ENCODE assay signal across 11 cellular contexts in the genomic region with DNA sequence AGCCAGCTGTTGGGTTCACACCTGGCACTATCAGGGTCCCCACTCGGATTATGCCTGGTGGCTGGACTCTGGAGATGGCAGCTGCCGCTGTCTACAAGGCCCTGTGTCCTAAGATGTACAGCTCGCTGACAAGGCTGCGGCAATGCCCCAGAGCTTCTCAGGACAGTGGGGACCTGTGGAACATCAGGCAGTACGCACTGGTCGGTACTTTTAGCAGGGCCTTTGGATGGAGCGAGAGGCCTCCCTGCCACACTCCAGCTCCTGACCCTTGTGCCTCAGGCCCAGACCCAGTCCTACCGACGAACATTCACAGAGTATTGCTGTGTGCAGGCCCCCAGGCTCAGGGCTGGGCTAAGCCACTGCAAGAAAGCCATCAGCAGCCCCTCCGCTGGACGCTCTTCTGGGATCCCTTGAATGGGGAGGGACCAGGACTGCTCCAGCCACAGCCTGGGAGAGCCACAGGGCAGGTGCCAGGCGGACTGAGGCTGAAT. TPM values are rescaled to one million over a fixed set of nuclear protein-coding genes. Genes with fewer than 3 reads are reported as not detected.
DNase-seq lines count a peak whose midpoint lies in the region; ATAC-seq and TF ChIP-seq lines count a peak whose summit lies in the region.
"Had no signal": no experiment of that assay in that cellular context is flagged by ENCODE, and none has a peak within 500 bp of the region (broad histone marks: within the 10 kb centered on the region; RNA-seq: fewer than 3 reads in every experiment).

No MANE protein-coding gene starts in this region.

- H3K27me3 ChIP-seq in BLaER1, result no peaks in the 10 kb centered on the region
- peaks cover 0 to 6% (median 5%) of the 10 kb centered on the region in 3 experiments for H3K27me3 ChIP-seq in neuronal stem cell (ENCODE audit: control insufficient read depth in 3 of 3, insufficient read depth in 3 of 3, low read depth in 1 of 3, low read length in 3 of 3)
- H3K27me3 ChIP-seq: ovary had no signal

- H3K4me1 ChIP-seq in BLaER1 (peaks cover 13% of the 10 kb centered on the region), neuronal stem cell (ENCODE audit: control insufficient read depth in 2 of 2, insufficient read depth in 1 of 2, low read depth in 1 of 2, low read length in 2 of 2) (no peaks in the 10 kb centered on the region)
- H3K4me1 ChIP-seq: adrenal gland had no signal

- H4K91ac ChIP-seq in neuronal stem cell (ENCODE audit: low read depth, low read length, poor library complexity), result no peak overlapping the region

- no peak overlapping the region for H3K4me3 ChIP-seq in BLaER1
- no peak overlapping the region for H3K4me3 ChIP-seq in neuronal stem cell (ENCODE audit: low read length in 2 of 2)
- H3K4me3 ChIP-seq: adrenal gland, ovary had no signal

- H3K4ac ChIP-seq in neuronal stem cell (ENCODE audit: low read length), result no peak overlapping the region

- no peak overlapping the region for H2BK5ac ChIP-seq in neuronal stem cell (ENCODE audit: low read length)

- WGBS in neuronal stem cell (ENCODE audit: extremely low coverage in 2 of 2, insufficient read length in 2 of 2, insufficient replicate concordance in 1 of 2), 2 donors, result no CpG with 5 or more reads among the region's 12 CpGs

- H3K4me2 ChIP-seq in BLaER1, result 0 out of 2 replicates have a peak overlapping the region, but pooled peaks have one; percentile 28
- H3K4me2 ChIP-seq in neuronal stem cell (ENCODE audit: insufficient read depth, low read length, poor library complexity, severe bottlenecking), result no peak overlapping the region

- H2BK15ac ChIP-seq in neuronal stem cell (ENCODE audit: low read length), result no peak overlapping the region

- H3K27ac ChIP-seq in BLaER1 (no peak overlapping the region), neuronal stem cell (replicated peaks; ENCODE audit: low read length) (no peak overlapping the region)
- H3K27ac ChIP-seq: adrenal gland, epithelial cell of prostate, ovary had no signal

- no peaks in the 10 kb centered on the region for H3K36me3 ChIP-seq in BLaER1
- no peaks in the 10 kb centered on the region for H3K36me3 ChIP-seq in neuronal stem cell (replicated peaks in 1 of 2; ENCODE audit: control insufficient read depth in 2 of 2, insufficient read depth in 2 of 2, low read length in 2 of 2)
- H3K36me3 ChIP-seq: adrenal gland, ovary had no signal

- no peak overlapping the region for H2BK12ac ChIP-seq in neuronal stem cell (ENCODE audit: low read length)

- H3K9me3 ChIP-seq in BLaER1 (peaks cover 2% of the 10 kb centered on the region; the same call in 1 of the 2 replicates), neuronal stem cell (replicated peaks in 1 of 2; ENCODE audit: control insufficient read depth in 2 of 2, insufficient read depth in 1 of 2, low read depth in 1 of 2, low read length in 2 of 2) (no peaks in the 10 kb centered on the region)
- H3K9me3 ChIP-seq: adrenal gland, ovary had no signal

- DNase-seq in GM10266 (ENCODE audit: extremely low spot score), result peak; percentile 8
- DNase-seq in activated CD8-positive, alpha-beta memory T cell treated with anti-CD3 and anti-CD28 coated beads, Interleukin-2, amount 50 U/mL, for 48 hours, result peak; percentile 37
- no peak for DNase-seq in neuronal stem cell (ENCODE audit: low spot score)
- DNase-seq in NCI-H2029 (lab: John Stamatoyannopoulos, UW), result no peak

- H4K8ac ChIP-seq in neuronal stem cell (ENCODE audit: low read depth, low read length), result no peak overlapping the region

- no peak overlapping the region for H2AK5ac ChIP-seq in neuronal stem cell (ENCODE audit: low read depth, low read length)

- H3K9ac ChIP-seq in BLaER1 (no peak overlapping the region), neuronal stem cell (ENCODE audit: low read depth, low read length, poor library complexity) (peak overlapping the region; percentile 79)

- H2BK120ac ChIP-seq in neuronal stem cell (ENCODE audit: low read depth, low read length), result no peak overlapping the region

- no peaks in the 10 kb centered on the region for H3K79me1 ChIP-seq in neuronal stem cell (ENCODE audit: low read depth, low read length)

- no peak overlapping the region for H2AFZ ChIP-seq in neuronal stem cell (ENCODE audit: low read length)

- H3K23ac ChIP-seq in neuronal stem cell (ENCODE audit: low read depth, low read length, poor library complexity), result no peak overlapping the region

- H4K20me1 ChIP-seq in BLaER1, result no peaks in the 10 kb centered on the region; the same call in 1 of the 2 replicates

- H3K18ac ChIP-seq in neuronal stem cell (ENCODE audit: low read length), result no peak overlapping the region

- no peak for TF ChIP-seq CTCF in GM10266 (IDR thresholded peaks at IDR 0.05; ENCODE audit: control insufficient read depth, insufficient read depth, low read depth, missing control alignments)

- ATAC-seq in GM18867 (IDR thresholded peaks at IDR 0.05; ENCODE audit: unreplicated experiment) (no peak), GM21528 (IDR thresholded peaks at IDR 0.05; ENCODE audit: low FRiP score, unreplicated experiment) (no peak)

- H3K14ac ChIP-seq in neuronal stem cell (ENCODE audit: low read length), result no peak overlapping the region

RNA-seq across cellular contexts. Expression of gene HMX1, which starts 45.7 kb away (rescaled TPM):
- 0.04 TPM for polyA plus RNA-seq in neuronal stem cell (2013, experiment 1 of 2)
- 0.07 TPM for polyA plus RNA-seq in neuronal stem cell (2013, experiment 2 of 2)
- polyA plus RNA-seq: adrenal gland; CD4-positive, CD25-positive, alpha-beta regulatory T cell; ovary had no signal

Comparison
In these comparisons a context has a peak if more than half of its experiments do, and no peak if none do; other contexts are left out.
1. DNase-seq: peak in GM10266 (single experiment) and activated CD8-positive, alpha-beta memory T cell treated with anti-CD3 and anti-CD28 coated beads, Interleukin-2, amount 50 U/mL, for 48 hours (single experiment); none in neuronal stem cell (single experiment) and NCI-H2029 (single experiment).